1 cellular context compared by ENCODE assay signal in genomic region chr6:133355922-133356321, GRCh38.
TF ChIP-seq lines count a peak whose summit lies in the region.

No MANE protein-coding gene starts in this region.

TF ChIP-seq in GM23338, 12 proteins besides CTCF, POLR2A, EP300 and RAD21 (continued from another document):
- TF ChIP-seq, protein P1, sequence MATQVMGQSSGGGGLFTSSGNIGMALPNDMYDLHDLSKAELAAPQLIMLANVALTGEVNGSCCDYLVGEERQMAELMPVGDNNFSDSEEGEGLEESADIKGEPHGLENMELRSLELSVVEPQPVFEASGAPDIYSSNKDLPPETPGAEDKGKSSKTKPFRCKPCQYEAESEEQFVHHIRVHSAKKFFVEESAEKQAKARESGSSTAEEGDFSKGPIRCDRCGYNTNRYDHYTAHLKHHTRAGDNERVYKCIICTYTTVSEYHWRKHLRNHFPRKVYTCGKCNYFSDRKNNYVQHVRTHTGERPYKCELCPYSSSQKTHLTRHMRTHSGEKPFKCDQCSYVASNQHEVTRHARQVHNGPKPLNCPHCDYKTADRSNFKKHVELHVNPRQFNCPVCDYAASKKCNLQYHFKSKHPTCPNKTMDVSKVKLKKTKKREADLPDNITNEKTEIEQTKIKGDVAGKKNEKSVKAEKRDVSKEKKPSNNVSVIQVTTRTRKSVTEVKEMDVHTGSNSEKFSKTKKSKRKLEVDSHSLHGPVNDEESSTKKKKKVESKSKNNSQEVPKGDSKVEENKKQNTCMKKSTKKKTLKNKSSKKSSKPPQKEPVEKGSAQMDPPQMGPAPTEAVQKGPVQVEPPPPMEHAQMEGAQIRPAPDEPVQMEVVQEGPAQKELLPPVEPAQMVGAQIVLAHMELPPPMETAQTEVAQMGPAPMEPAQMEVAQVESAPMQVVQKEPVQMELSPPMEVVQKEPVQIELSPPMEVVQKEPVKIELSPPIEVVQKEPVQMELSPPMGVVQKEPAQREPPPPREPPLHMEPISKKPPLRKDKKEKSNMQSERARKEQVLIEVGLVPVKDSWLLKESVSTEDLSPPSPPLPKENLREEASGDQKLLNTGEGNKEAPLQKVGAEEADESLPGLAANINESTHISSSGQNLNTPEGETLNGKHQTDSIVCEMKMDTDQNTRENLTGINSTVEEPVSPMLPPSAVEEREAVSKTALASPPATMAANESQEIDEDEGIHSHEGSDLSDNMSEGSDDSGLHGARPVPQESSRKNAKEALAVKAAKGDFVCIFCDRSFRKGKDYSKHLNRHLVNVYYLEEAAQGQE (IDR thresholded peaks at IDR 0.05; ENCODE audit: unreplicated experiment), result no peak
- TF ChIP-seq, protein P2, sequence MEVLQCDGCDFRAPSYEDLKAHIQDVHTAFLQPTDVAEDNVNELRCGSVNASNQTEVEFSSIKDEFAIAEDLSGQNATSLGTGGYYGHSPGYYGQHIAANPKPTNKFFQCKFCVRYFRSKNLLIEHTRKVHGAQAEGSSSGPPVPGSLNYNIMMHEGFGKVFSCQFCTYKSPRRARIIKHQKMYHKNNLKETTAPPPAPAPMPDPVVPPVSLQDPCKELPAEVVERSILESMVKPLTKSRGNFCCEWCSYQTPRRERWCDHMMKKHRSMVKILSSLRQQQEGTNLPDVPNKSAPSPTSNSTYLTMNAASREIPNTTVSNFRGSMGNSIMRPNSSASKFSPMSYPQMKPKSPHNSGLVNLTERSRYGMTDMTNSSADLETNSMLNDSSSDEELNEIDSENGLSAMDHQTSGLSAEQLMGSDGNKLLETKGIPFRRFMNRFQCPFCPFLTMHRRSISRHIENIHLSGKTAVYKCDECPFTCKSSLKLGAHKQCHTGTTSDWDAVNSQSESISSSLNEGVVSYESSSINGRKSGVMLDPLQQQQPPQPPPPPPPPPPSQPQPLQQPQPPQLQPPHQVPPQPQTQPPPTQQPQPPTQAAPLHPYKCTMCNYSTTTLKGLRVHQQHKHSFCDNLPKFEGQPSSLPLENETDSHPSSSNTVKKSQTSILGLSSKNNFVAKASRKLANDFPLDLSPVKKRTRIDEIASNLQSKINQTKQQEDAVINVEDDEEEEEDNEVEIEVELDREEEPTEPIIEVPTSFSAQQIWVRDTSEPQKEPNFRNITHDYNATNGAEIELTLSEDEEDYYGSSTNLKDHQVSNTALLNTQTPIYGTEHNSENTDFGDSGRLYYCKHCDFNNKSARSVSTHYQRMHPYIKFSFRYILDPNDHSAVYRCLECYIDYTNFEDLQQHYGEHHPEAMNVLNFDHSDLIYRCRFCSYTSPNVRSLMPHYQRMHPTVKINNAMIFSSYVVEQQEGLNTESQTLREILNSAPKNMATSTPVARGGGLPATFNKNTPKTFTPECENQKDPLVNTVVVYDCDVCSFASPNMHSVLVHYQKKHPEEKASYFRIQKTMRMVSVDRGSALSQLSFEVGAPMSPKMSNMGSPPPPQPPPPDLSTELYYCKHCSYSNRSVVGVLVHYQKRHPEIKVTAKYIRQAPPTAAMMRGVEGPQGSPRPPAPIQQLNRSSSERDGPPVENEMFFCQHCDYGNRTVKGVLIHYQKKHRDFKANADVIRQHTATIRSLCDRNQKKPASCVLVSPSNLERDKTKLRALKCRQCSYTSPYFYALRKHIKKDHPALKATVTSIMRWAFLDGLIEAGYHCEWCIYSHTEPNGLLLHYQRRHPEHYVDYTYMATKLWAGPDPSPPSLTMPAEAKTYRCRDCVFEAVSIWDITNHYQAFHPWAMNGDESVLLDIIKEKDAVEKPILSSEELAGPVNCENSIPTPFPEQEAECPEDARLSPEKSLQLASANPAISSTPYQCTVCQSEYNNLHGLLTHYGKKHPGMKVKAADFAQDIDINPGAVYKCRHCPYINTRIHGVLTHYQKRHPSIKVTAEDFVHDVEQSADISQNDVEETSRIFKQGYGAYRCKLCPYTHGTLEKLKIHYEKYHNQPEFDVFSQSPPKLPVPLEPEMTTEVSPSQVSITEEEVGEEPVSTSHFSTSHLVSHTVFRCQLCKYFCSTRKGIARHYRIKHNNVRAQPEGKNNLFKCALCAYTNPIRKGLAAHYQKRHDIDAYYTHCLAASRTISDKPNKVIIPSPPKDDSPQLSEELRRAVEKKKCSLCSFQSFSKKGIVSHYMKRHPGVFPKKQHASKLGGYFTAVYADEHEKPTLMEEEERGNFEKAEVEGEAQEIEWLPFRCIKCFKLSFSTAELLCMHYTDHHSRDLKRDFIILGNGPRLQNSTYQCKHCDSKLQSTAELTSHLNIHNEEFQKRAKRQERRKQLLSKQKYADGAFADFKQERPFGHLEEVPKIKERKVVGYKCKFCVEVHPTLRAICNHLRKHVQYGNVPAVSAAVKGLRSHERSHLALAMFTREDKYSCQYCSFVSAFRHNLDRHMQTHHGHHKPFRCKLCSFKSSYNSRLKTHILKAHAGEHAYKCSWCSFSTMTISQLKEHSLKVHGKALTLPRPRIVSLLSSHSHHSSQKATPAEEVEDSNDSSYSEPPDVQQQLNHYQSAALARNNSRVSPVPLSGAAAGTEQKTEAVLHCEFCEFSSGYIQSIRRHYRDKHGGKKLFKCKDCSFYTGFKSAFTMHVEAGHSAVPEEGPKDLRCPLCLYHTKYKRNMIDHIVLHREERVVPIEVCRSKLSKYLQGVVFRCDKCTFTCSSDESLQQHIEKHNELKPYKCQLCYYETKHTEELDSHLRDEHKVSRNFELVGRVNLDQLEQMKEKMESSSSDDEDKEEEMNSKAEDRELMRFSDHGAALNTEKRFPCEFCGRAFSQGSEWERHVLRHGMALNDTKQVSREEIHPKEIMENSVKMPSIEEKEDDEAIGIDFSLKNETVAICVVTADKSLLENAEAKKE (CRISPR knock-in tag; IDR thresholded peaks at IDR 0.05), result no peak
- TF ChIP-seq EZH2phosphoT487 (IDR thresholded peaks at IDR 0.05; ENCODE audit: unreplicated experiment) (no peak), STAT1 (IDR thresholded peaks at IDR 0.05; ENCODE audit: unreplicated experiment) (no peak), JUNB (IDR thresholded peaks at IDR 0.05; ENCODE audit: unreplicated experiment) (no peak), POLR2AphosphoS5 (IDR thresholded peaks at IDR 0.05; ENCODE audit: low read depth) (no peak)
